In genomic region chr11:120883404-120884135, GRCh38 we compare ENCODE assay signal across 12 cellular contexts.
A peak's percentile ranks its signal among the peaks of the same experiment; 100 is the strongest.
DNase-seq lines count a peak whose midpoint lies in the region; ATAC-seq and TF ChIP-seq lines count a peak whose summit lies in the region.
"Had no signal": no experiment of that assay in that cellular context is flagged by ENCODE, and none has a peak within 500 bp of the region (broad histone marks: within the 10 kb centered on the region; RNA-seq: fewer than 3 reads in every experiment).

No MANE protein-coding gene starts in this region.

- peaks cover 5% of the 10 kb centered on the region for H3K4me1 ChIP-seq in mesendoderm (ENCODE audit: control insufficient read depth, low read depth, low read length)
- H3K4me1 ChIP-seq: colonic mucosa had no signal

- no peaks in the 10 kb centered on the region for H3K36me3 Mint-ChIP-seq in T-cell

- H3K4me3 ChIP-seq in fibroblast of mammary gland (ENCODE audit: control insufficient read depth, low read depth, low read length): no peak overlapping the region
- no peak overlapping the region for H3K4me3 ChIP-seq in mesendoderm (ENCODE audit: low read length)
- H3K4me3 ChIP-seq: BLaER1, colonic mucosa had no signal

- peak; percentile 24 for DNase-seq in Ammon's horn (ENCODE audit: low spot score)
- peak; percentile 33 for DNase-seq in RKO (ENCODE audit: low spot score)
- peak; percentile 62 for DNase-seq in fibroblast of mammary gland (ENCODE audit: low read depth)
- peak; percentile 80 for DNase-seq in mesendoderm
- DNase-seq in activated CD4-positive, alpha-beta T cell treated with anti-CD3 and anti-CD28 coated beads, Interleukin-2, amount 50 U/mL, for 1 hour: no peak
- DNase-seq in KG1 (lab: John Stamatoyannopoulos, UW): no peak
- DNase-seq in SKM-1 treated with dmso at 0.1 percent for 144 hours (lab: John Stamatoyannopoulos, UW; ENCODE audit: unreplicated experiment): no peak
- DNase-seq in T-cell: no peak
- DNase-seq: activated CD8-positive, alpha-beta memory T cell treated with anti-CD3 and anti-CD28 coated beads, Interleukin-2, amount 50 U/mL, for 4 hours; colonic mucosa; T-helper 2 cell had no signal

- H2AK5ac ChIP-seq in mesendoderm (ENCODE audit: low read length): no peak overlapping the region

- no peak overlapping the region for H3K4me2 ChIP-seq in mesendoderm (ENCODE audit: low read length)
- H3K4me2 ChIP-seq: BLaER1 had no signal

- WGBS in mesendoderm (ENCODE audit: extremely low coverage, insufficient coverage, low lambda C conversion rate): no CpG with 5 or more reads among the region's 9 CpGs

- H3K9me3 Mint-ChIP-seq in T-cell: no peaks in the 10 kb centered on the region

- no peaks in the 10 kb centered on the region for H3K36me3 ChIP-seq in mesendoderm (ENCODE audit: control insufficient read depth, insufficient read depth, low read length)
- H3K36me3 ChIP-seq: BLaER1, colonic mucosa had no signal

- TF ChIP-seq CTCF in fibroblast of mammary gland (conservative IDR thresholded peaks at IDR 0.05; ENCODE audit: control insufficient read depth, insufficient read depth, low read depth, low read length): no peak

- H3K79me2 ChIP-seq in mesendoderm (ENCODE audit: control insufficient read depth, insufficient read depth, low read length): no peaks in the 10 kb centered on the region

- H3K23ac ChIP-seq in mesendoderm (ENCODE audit: low read length): no peak overlapping the region

- ATAC-seq in T-cell (replicated peaks in 1 of 4): no peak

- H4K8ac ChIP-seq in mesendoderm (ENCODE audit: low read depth, low read length): no peak overlapping the region

- no peak overlapping the region for H2BK120ac ChIP-seq in mesendoderm (ENCODE audit: low read depth, low read length)

- no peak overlapping the region for H2BK5ac ChIP-seq in mesendoderm (ENCODE audit: low read length)

- H3K4me1 Mint-ChIP-seq in T-cell: no peaks in the 10 kb centered on the region

- peak overlapping the region; percentile 51 for H3K56ac ChIP-seq in mesendoderm (ENCODE audit: low read length)

- H4K5ac ChIP-seq in mesendoderm (ENCODE audit: low read length): no peak overlapping the region

- no peaks in the 10 kb centered on the region for H3K27me3 ChIP-seq in mesendoderm (ENCODE audit: insufficient read depth, low read length, poor library complexity)
- H3K27me3 ChIP-seq: BLaER1, colonic mucosa had no signal

- H3K27ac ChIP-seq in mesendoderm (ENCODE audit: low read depth, low read length): no peak overlapping the region
- H3K27ac ChIP-seq: BLaER1, colonic mucosa had no signal

- peak overlapping the region; percentile 15 for H3K9ac ChIP-seq in mesendoderm (ENCODE audit: low read length)
- H3K9ac ChIP-seq: BLaER1 had no signal

- no peaks in the 10 kb centered on the region for H3K79me1 ChIP-seq in mesendoderm (ENCODE audit: low read length)

- no peak overlapping the region for H3K4ac ChIP-seq in mesendoderm (ENCODE audit: low read depth, low read length)

- no peak overlapping the region for H3K27ac Mint-ChIP-seq in T-cell

- H3K27me3 Mint-ChIP-seq in T-cell: peaks cover 21 to 24% of the 10 kb centered on the region in 2 donors

- H2BK15ac ChIP-seq in mesendoderm (replicated peaks; ENCODE audit: low read depth): no peak overlapping the region

- CTCF ChIA-PET in T-cell (lab: Charles Lee): no interaction called here

- POLR2A ChIA-PET in T-cell (lab: Charles Lee): no interaction called here

- H3K4me3 Mint-ChIP-seq in T-cell: no peak overlapping the region

- H3K18ac ChIP-seq in mesendoderm (ENCODE audit: low read length): no peak overlapping the region

Comparison
In these comparisons a context has a peak if more than half of its experiments do, and no peak if none do; other contexts are left out.
1. DNase-seq: peak in Ammon's horn (single experiment), RKO (single experiment), fibroblast of mammary gland (single experiment) and mesendoderm (single experiment); none in activated CD4-positive, alpha-beta T cell treated with anti-CD3 and anti-CD28 coated beads, Interleukin-2, amount 50 U/mL, for 1 hour (single experiment), KG1 (single experiment), SKM-1 treated with dmso at 0.1 percent for 144 hours (single experiment) and T-cell (0 of 34).